11 cellular contexts compared by ENCODE assay signal in genomic region chr12:45674583-45674982, GRCh38. TPM values are rescaled to one million over a fixed set of nuclear protein-coding genes. Genes with fewer than 3 reads are reported as not detected.
DNase-seq lines count a peak whose midpoint lies in the region; ATAC-seq and TF ChIP-seq lines count a peak whose summit lies in the region.
"Had no signal": no experiment of that assay in that cellular context is flagged by ENCODE, and none has a peak within 500 bp of the region (broad histone marks: within the 10 kb centered on the region; RNA-seq: fewer than 3 reads in every experiment).

No MANE protein-coding gene starts in this region.

- no peak overlapping the region for H3K4me2 ChIP-seq in hepatocyte

- H3K9me3 ChIP-seq in HEK293 (ENCODE audit: control insufficient read depth, insufficient read depth, low read depth, low read length) (no peaks in the 10 kb centered on the region), adrenal gland (replicated peaks in 1 of 3) (no peaks in the 10 kb centered on the region), hepatocyte (ENCODE audit: low read depth) (no peaks in the 10 kb centered on the region)
- H3K9me3 ChIP-seq: Peyer's patch had no signal

- no peak for TF ChIP-seq POLR2A in adrenal gland (IDR thresholded peaks at IDR 0.05)

- H3K36me3 ChIP-seq in HEK293 (ENCODE audit: control insufficient read depth in 2 of 2, insufficient read depth in 1 of 2, low read length in 2 of 2): no peaks in the 10 kb centered on the region
- no peaks in the 10 kb centered on the region for H3K36me3 ChIP-seq in adrenal gland (replicated peaks in 1 of 2)
- H3K36me3 ChIP-seq in hepatocyte (replicated peaks; ENCODE audit: insufficient read depth, low read depth): no peaks in the 10 kb centered on the region
- H3K36me3 ChIP-seq: Peyer's patch had no signal

- TF ChIP-seq CTCF in HEK293 (tag by site-specific recombination; IDR thresholded peaks at IDR 0.05) (no peak), adrenal gland (IDR thresholded peaks at IDR 0.05) (no peak), hepatocyte (IDR thresholded peaks at IDR 0.05; ENCODE audit: poor library complexity) (no peak)

- no peaks in the 10 kb centered on the region for H3K27me3 ChIP-seq in adrenal gland
- H3K27me3 ChIP-seq in hepatocyte: no peaks in the 10 kb centered on the region
- H3K27me3 ChIP-seq: Peyer's patch had no signal

- H3K27ac ChIP-seq in HEK293 (ENCODE audit: extremely low read depth, low read depth, low read length) (no peak overlapping the region), adrenal gland (no peak overlapping the region), hepatocyte (no peak overlapping the region)
- H3K27ac ChIP-seq: C4-2B, Peyer's patch had no signal

- peak; percentile 89 for DNase-seq in A172 (ENCODE audit: low spot score)
- DNase-seq in adrenal gland: peak in 4 of 7 donors; percentile 13 to 53 (median 20)
- peak; percentile 28 for DNase-seq in hepatocyte (ENCODE audit: low spot score)
- no peak for DNase-seq in UCSD-AML1 (lab: John Stamatoyannopoulos, UW; ENCODE audit: unreplicated experiment)
- no peak for DNase-seq in CD1c-positive myeloid dendritic cell (ENCODE audit: extremely low spot score)
- DNase-seq: Kasumi-1 had no signal

- 53 to 58% (median 54%) methylated on average over 5 of the region's 5 CpGs for WGBS in adrenal gland, 4 donors
- 57% methylated on average over 5 of the region's 5 CpGs for WGBS in hepatocyte (ENCODE audit: low lambda C conversion rate, missing lambda C conversion rate)

- CTCF ChIA-PET in HEK293 (lab: Yijun Ruan, JAX): interaction anchor here (0.8 kb wide), 1 partner anchor 52 kb away, joined by 3 read pairs; no protein-coding TSS in a partner anchor

- no peak overlapping the region for H2AFZ ChIP-seq in hepatocyte

- H3K9me2 ChIP-seq in hepatocyte (replicated peaks; ENCODE audit: insufficient read depth): no peaks in the 10 kb centered on the region

- no peaks in the 10 kb centered on the region for H3K79me2 ChIP-seq in hepatocyte

- ATAC-seq in GM18519 (IDR thresholded peaks at IDR 0.05; ENCODE audit: low FRiP score, unreplicated experiment): no peak
- no peak for ATAC-seq in GM18861 (IDR thresholded peaks at IDR 0.05; ENCODE audit: unreplicated experiment)

- H4K20me1 ChIP-seq in hepatocyte (ENCODE audit: insufficient read depth, poor library complexity, severe bottlenecking): no peaks in the 10 kb centered on the region

- POLR2A ChIA-PET in HEK293 (lab: Yijun Ruan, JAX): interaction anchor here (1.1 kb wide), 1 partner anchor 53 kb away, joined by 3 read pairs; no protein-coding TSS in a partner anchor

- H3K4me3 ChIP-seq in HEK293 (ENCODE audit: low read depth, low read length) (no peak overlapping the region), adrenal gland (no peak overlapping the region), hepatocyte (no peak overlapping the region)
- H3K4me3 ChIP-seq: Peyer's patch had no signal

- intact Hi-C loops in adrenal gland (cut with DNase I): no loop called here

- no peaks in the 10 kb centered on the region for H3K4me1 ChIP-seq in HEK293 (ENCODE audit: control insufficient read depth, insufficient read depth, low read length)
- no peaks in the 10 kb centered on the region for H3K4me1 ChIP-seq in adrenal gland (replicated peaks in 1 of 2)
- H3K4me1 ChIP-seq in hepatocyte (ENCODE audit: insufficient read depth): no peaks in the 10 kb centered on the region

TF ChIP-seq in HEK293, 187 proteins besides CTCF, POLR2A, EP300 and RAD21 (continues in another document):
- TF ChIP-seq ZBTB49 (tag by site-specific recombination; IDR thresholded peaks at IDR 0.05; ENCODE audit: low read depth) (no peak), KLF16 (tag by site-specific recombination; IDR thresholded peaks at IDR 0.05) (no peak), SETDB1 (IDR thresholded peaks at IDR 0.05; ENCODE audit: insufficient read length, low read length) (no peak), ZNF2 (tag by site-specific recombination; IDR thresholded peaks at IDR 0.05) (no peak), ZNF341 (tag by site-specific recombination; IDR thresholded peaks at IDR 0.05; ENCODE audit: low read depth) (no peak), OVOL3 (tag by site-specific recombination; IDR thresholded peaks at IDR 0.05) (no peak), ZNF114 (tag by site-specific recombination; IDR thresholded peaks at IDR 0.05) (no peak), ZNF600 (tag by site-specific recombination; IDR thresholded peaks at IDR 0.05) (no peak), AEBP2 (tag by site-specific recombination; IDR thresholded peaks at IDR 0.05; ENCODE audit: borderline replicate concordance) (no peak), ZBTB21 (tag by site-specific recombination; IDR thresholded peaks at IDR 0.05) (no peak), ZNF610 (tag by site-specific recombination; IDR thresholded peaks at IDR 0.05; ENCODE audit: borderline replicate concordance) (no peak), ZNF37A (tag by site-specific recombination; IDR thresholded peaks at IDR 0.05) (no peak), ZNF692 (tag by site-specific recombination; IDR thresholded peaks at IDR 0.05) (peak; percentile 49; the same call in 1 of the 2 replicates), ZSCAN4 (tag by site-specific recombination; IDR thresholded peaks at IDR 0.05) (no peak), ZNF404 (tag by site-specific recombination; IDR thresholded peaks at IDR 0.05) (no peak), KLF7 (tag by site-specific recombination; IDR thresholded peaks at IDR 0.05; ENCODE audit: borderline replicate concordance) (no peak), ZBTB44 (tag by site-specific recombination; IDR thresholded peaks at IDR 0.05) (no peak)

RNA-seq across cellular contexts. Expression of gene ARID2, which starts 54.9 kb away (rescaled TPM):
- total RNA-seq in A172 (2014; rRNA removed; shearing (Covaris generic)): 9.9 and 11.5 TPM in 2 replicates
- total RNA-seq in adrenal gland (10 to 100 TPM; 16.5 to 27.2 (median 21.4) TPM), hepatocyte (26.8 and 29.7 TPM in 2 replicates)
- polyA plus RNA-seq in adrenal gland (10 to 100 TPM in 2 of 3 donors, 1 to 10 TPM in 1; 7.9 to 12.0 (median 10.6) TPM), hepatocyte (11.9 and 13.2 TPM in 2 replicates)

Comparison
In these comparisons a context has a peak if more than half of its experiments do, and no peak if none do; other contexts are left out.
1. DNase-seq: peak in A172 (single experiment), adrenal gland (4 of 7) and hepatocyte (single experiment); none in UCSD-AML1 (single experiment) and CD1c-positive myeloid dendritic cell (single experiment).